Comparison of ENCODE assay signal across 19 cellular contexts in the genomic region with DNA sequence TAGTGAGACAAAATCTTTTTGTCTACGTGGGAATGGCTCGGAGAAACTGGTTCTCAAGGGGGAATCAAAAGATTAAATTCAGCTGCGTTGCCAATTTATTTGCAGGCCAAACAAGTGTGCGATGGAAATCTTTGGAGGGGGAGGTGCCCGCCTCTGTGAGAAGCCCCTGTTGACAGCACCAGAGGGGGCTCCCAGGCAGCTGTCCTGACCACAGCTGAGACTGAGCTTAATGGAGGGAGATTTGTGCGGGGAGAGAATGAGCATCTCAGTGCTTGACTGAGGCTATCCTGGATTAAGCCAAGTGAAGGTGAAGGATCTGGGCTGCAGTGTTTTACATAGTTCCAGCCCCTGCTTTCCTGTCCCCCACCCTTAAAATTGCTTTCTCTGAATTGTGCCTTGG.
"Had no signal": no experiment of that assay in that cellular context is flagged by ENCODE, and none has a peak within 500 bp of the region (broad histone marks: within the 10 kb centered on the region; RNA-seq: fewer than 3 reads in every experiment).

No MANE protein-coding gene starts in this region.

- H3K36me3 Mint-ChIP-seq: memory B cell, mesothelial cell of epicardium, natural killer cell had no signal

- H3K27me3 ChIP-seq: right atrium auricular region, sigmoid colon had no signal

- H3K4me1 ChIP-seq: heart left ventricle, left ventricle myocardium inferior, lower lobe of right lung, right atrium auricular region, sigmoid colon had no signal

- H3K4me3 Mint-ChIP-seq: dendritic cell treated with granulocyte-macrophage colony-stimulating factor and Interleukin-4, amounts not matched to agents 40 ng/mL and 50 ng/mL, for 4 days; memory B cell; mesothelial cell of epicardium; natural killer cell; neural crest cell had no signal

- DNase-seq: cerebellar nuclear complex; erythroblast; foreskin melanocyte; heart left ventricle; hippocampal formation; kidney; left cardiac atrium; left ventricle myocardium inferior; lower lobe of right lung; natural killer cell; sigmoid colon; stimulated activated naive CD4-positive, alpha-beta T cell treated with Interleukin-2 at 50 U/mL for 16 hours; trophoblast cell had no signal

- H3K27ac Mint-ChIP-seq: dendritic cell treated with granulocyte-macrophage colony-stimulating factor and Interleukin-4, amounts not matched to agents 40 ng/mL and 50 ng/mL, for 4 days; memory B cell; mesothelial cell of epicardium; natural killer cell had no signal

- H3K9me3 Mint-ChIP-seq: dendritic cell treated with granulocyte-macrophage colony-stimulating factor and Interleukin-4, amounts not matched to agents 40 ng/mL and 50 ng/mL, for 4 days; memory B cell; mesothelial cell of epicardium; natural killer cell had no signal

- H3K9me3 ChIP-seq: heart left ventricle, left ventricle myocardium inferior, lower lobe of right lung, right atrium auricular region, sigmoid colon had no signal

- H3K4me1 Mint-ChIP-seq: memory B cell, natural killer cell had no signal

- H3K27ac ChIP-seq: heart left ventricle, left ventricle myocardium inferior, lower lobe of right lung, right atrium auricular region, sigmoid colon, skin epidermis had no signal

- H3K4me3 ChIP-seq: heart left ventricle, left ventricle myocardium inferior, lower lobe of right lung, right atrium auricular region, sigmoid colon, skin epidermis had no signal

- ATAC-seq: heart left ventricle, left cardiac atrium, lower lobe of right lung, natural killer cell had no signal

- H3K36me3 ChIP-seq: heart left ventricle, left ventricle myocardium inferior, lower lobe of right lung, right atrium auricular region, sigmoid colon had no signal
